Comparison of ENCODE assay signal across 12 cellular contexts in genomic region chr2:234963785-234964615, GRCh38. TPM values are rescaled to one million over a fixed set of nuclear protein-coding genes. Genes with fewer than 3 reads are reported as not detected.
DNase-seq lines count a peak whose midpoint lies in the region; ATAC-seq and TF ChIP-seq lines count a peak whose summit lies in the region.
"Had no signal": no experiment of that assay in that cellular context is flagged by ENCODE, and none has a peak within 500 bp of the region (broad histone marks: within the 10 kb centered on the region; RNA-seq: fewer than 3 reads in every experiment).

No MANE protein-coding gene starts in this region.

- WGBS in mammary epithelial cell (ENCODE audit: low coverage, missing lambda C conversion rate), result 28% methylated on average over 7 of the region's 10 CpGs
- no CpG with 5 or more reads among the region's 10 CpGs for WGBS in neuronal stem cell (ENCODE audit: extremely low coverage in 2 of 2, insufficient read length in 2 of 2, insufficient replicate concordance in 1 of 2), 2 donors

- no peak overlapping the region for H2BK15ac ChIP-seq in neuronal stem cell (ENCODE audit: low read length)

- H3K27me3 Mint-ChIP-seq in nephron (ENCODE audit: low read depth), result peaks cover 7% of the 10 kb centered on the region

- H3K18ac ChIP-seq in neuronal stem cell (ENCODE audit: low read length), result no peak overlapping the region

- peaks cover 5% of the 10 kb centered on the region for H3K36me3 Mint-ChIP-seq in nephron (ENCODE audit: low read depth)

- H4K8ac ChIP-seq in neuronal stem cell (ENCODE audit: low read depth, low read length), result no peak overlapping the region

- ATAC-seq in GM21526 (IDR thresholded peaks at IDR 0.05; ENCODE audit: low FRiP score, unreplicated experiment) (no peak), GM19324 (IDR thresholded peaks at IDR 0.05; ENCODE audit: low FRiP score, unreplicated experiment) (no peak)

- H3K4me1 ChIP-seq in mammary epithelial cell (ENCODE audit: insufficient read depth, low read length), result peaks cover 21% of the 10 kb centered on the region
- peaks cover 12 to 18% of the 10 kb centered on the region in 2 donors for H3K4me1 ChIP-seq in neuronal stem cell (ENCODE audit: control insufficient read depth in 2 of 2, insufficient read depth in 1 of 2, low read depth in 1 of 2, low read length in 2 of 2)

- H3K4me3 Mint-ChIP-seq in nephron, result no peak overlapping the region
- H3K4me3 Mint-ChIP-seq: activated B cell treated with CpG ODN at 0.5 μM for 24 hours had no signal

- no peak for DNase-seq in AG04450 (ENCODE audit: low read depth, low spot score)
- peak; percentile 27 to 85 for DNase-seq in NCI-H446 (lab: John Stamatoyannopoulos, UW)
- peak; percentile 89 for DNase-seq in mammary epithelial cell
- DNase-seq in neuronal stem cell (ENCODE audit: low spot score), result no peak
- no peak for DNase-seq in NCI-H1694 (lab: John Stamatoyannopoulos, UW)
- DNase-seq: activated B cell treated with CpG ODN at 0.5 μM for 24 hours; activated naive CD4-positive, alpha-beta T cell; stimulated activated naive CD4-positive, alpha-beta T cell treated with Interleukin-2 at 50 U/mL for 16 hours had no signal

- peaks cover 11% of the 10 kb centered on the region for H3K79me1 ChIP-seq in neuronal stem cell (ENCODE audit: low read depth, low read length)

- H3K27me3 ChIP-seq in AG04450 (ENCODE audit: control insufficient read depth, insufficient read depth, low read length) (no peaks in the 10 kb centered on the region), mammary epithelial cell (ENCODE audit: insufficient read depth, low read length) (no peaks in the 10 kb centered on the region), neuronal stem cell (ENCODE audit: control insufficient read depth in 3 of 3, insufficient read depth in 3 of 3, low read depth in 1 of 3, low read length in 3 of 3) (no peaks in the 10 kb centered on the region)

- H3K27ac Mint-ChIP-seq in nephron, result peak overlapping the region; percentile 9 to 50 (median 30)
- H3K27ac Mint-ChIP-seq: activated B cell treated with CpG ODN at 0.5 μM for 24 hours had no signal

- no peak overlapping the region for H3K14ac ChIP-seq in neuronal stem cell (ENCODE audit: low read length)

- in situ Hi-C loops in mammary epithelial cell (cut with MboI; ENCODE audit: low sequenced_read_pairs in 2 of 2), result no loop called here

- intact Hi-C loops in mammary epithelial cell (cut with micrococcal nuclease), result no loop called here

- CTCF ChIA-PET in AG04450 (lab: Charles Lee), result no interaction called here
- CTCF ChIA-PET in mammary epithelial cell (lab: Charles Lee; ENCODE audit: low non-redundant PET), result no interaction called here

- H2BK5ac ChIP-seq in neuronal stem cell (ENCODE audit: low read length), result no peak overlapping the region

- H3K4ac ChIP-seq in neuronal stem cell (ENCODE audit: low read length), result no peak overlapping the region

- no peak overlapping the region for H2BK120ac ChIP-seq in neuronal stem cell (ENCODE audit: low read depth, low read length)

- no peaks in the 10 kb centered on the region for H4K20me1 ChIP-seq in mammary epithelial cell (ENCODE audit: insufficient read depth, low read length)

- no peak overlapping the region for H2AFZ ChIP-seq in mammary epithelial cell (ENCODE audit: low read depth, low read length)
- H2AFZ ChIP-seq in neuronal stem cell (ENCODE audit: low read length), result no peak overlapping the region

- no peak overlapping the region for H2BK12ac ChIP-seq in neuronal stem cell (ENCODE audit: low read length)

- H3K9me3 Mint-ChIP-seq in nephron, result no peaks in the 10 kb centered on the region
- H3K9me3 Mint-ChIP-seq: activated B cell treated with CpG ODN at 0.5 μM for 24 hours had no signal

- H3K9ac ChIP-seq in mammary epithelial cell (ENCODE audit: insufficient read depth, low read length) (peak overlapping the region; percentile 2), neuronal stem cell (ENCODE audit: low read depth, low read length, poor library complexity) (no peak overlapping the region)

- peak overlapping the region; percentile 0 for H3K27ac ChIP-seq in AG04450 (ENCODE audit: low read depth, low read length)
- peak overlapping the region; percentile 36 for H3K27ac ChIP-seq in mammary epithelial cell (ENCODE audit: insufficient read depth, low read depth, low read length)
- H3K27ac ChIP-seq in neuronal stem cell (replicated peaks; ENCODE audit: low read length), result no peak overlapping the region

- H3K4me1 Mint-ChIP-seq in nephron, result peaks cover 56% of the 10 kb centered on the region
- H3K4me1 Mint-ChIP-seq: activated B cell treated with CpG ODN at 0.5 μM for 24 hours had no signal

- no TSS peak for BruUV-seq in mammary epithelial cell (replicated peaks; lab: Mats Ljungman, UMichigan)

- H3K79me2 ChIP-seq in mammary epithelial cell (ENCODE audit: insufficient read depth, low read length), result peaks cover 97% of the 10 kb centered on the region

- H4K91ac ChIP-seq in neuronal stem cell (ENCODE audit: low read depth, low read length, poor library complexity), result no peak overlapping the region

- H3K36me3 ChIP-seq in mammary epithelial cell (ENCODE audit: insufficient read depth, low read length), result peaks cover 2% of the 10 kb centered on the region
- H3K36me3 ChIP-seq in neuronal stem cell (replicated peaks in 1 of 2; ENCODE audit: control insufficient read depth in 2 of 2, insufficient read depth in 2 of 2, low read length in 2 of 2), result peaks cover 2 to 49% of the 10 kb centered on the region in 2 donors

- POLR2A ChIA-PET in AG04450 (lab: Yijun Ruan, JAX), result interaction anchor here (1.6 kb wide), 1 partner anchor 9 kb away, joined by 4 read pairs; no protein-coding TSS in a partner anchor

- H3K4me2 ChIP-seq in mammary epithelial cell (ENCODE audit: insufficient read depth, low read depth, low read length) (peak overlapping the region; percentile 47), neuronal stem cell (ENCODE audit: insufficient read depth, low read length, poor library complexity, severe bottlenecking) (no peak overlapping the region)

- TF ChIP-seq CTCF in AG04450 (IDR thresholded peaks at IDR 0.05; ENCODE audit: low read depth, low read length) (no peak), mammary epithelial cell (conservative IDR thresholded peaks at IDR 0.05 in 1 of 2, IDR thresholded peaks at IDR 0.05 in 1 of 2; ENCODE audit: extremely low read depth in 1 of 2, insufficient read depth in 1 of 2, low read depth in 1 of 2, low read length in 2 of 2) (no peak), nephron (IDR thresholded peaks at IDR 0.05; ENCODE audit: unreplicated experiment in 3 of 3) (no peak)

- dilution Hi-C loops in mammary epithelial cell (cut with HindIII; ENCODE audit: low sequenced_read_pairs), result no loop called here

- no peaks in the 10 kb centered on the region for H3K9me3 ChIP-seq in AG04450 (ENCODE audit: control insufficient read depth, insufficient read depth, low read length)
- no peaks in the 10 kb centered on the region for H3K9me3 ChIP-seq in mammary epithelial cell (replicated peaks; ENCODE audit: insufficient read depth, low read length)
- peaks cover 0 to 15% of the 10 kb centered on the region in 2 donors for H3K9me3 ChIP-seq in neuronal stem cell (replicated peaks in 1 of 2; ENCODE audit: control insufficient read depth in 2 of 2, insufficient read depth in 1 of 2, low read depth in 1 of 2, low read length in 2 of 2)

- H3K4me3 ChIP-seq in AG04450 (ENCODE audit: low read depth, low read length), result peak overlapping the region; percentile 11; the same call in 1 of the 2 replicates
- H3K4me3 ChIP-seq in mammary epithelial cell (replicated peaks in 1 of 3; ENCODE audit: insufficient read depth in 1 of 3, low read depth in 2 of 3, low read length in 3 of 3), result no peak overlapping the region
- H3K4me3 ChIP-seq in neuronal stem cell (ENCODE audit: low read length in 2 of 2), result no peak overlapping the region
- H3K4me3 ChIP-seq: lung had no signal

- H3K23ac ChIP-seq in neuronal stem cell (ENCODE audit: low read depth, low read length, poor library complexity), result no peak overlapping the region

- no peak overlapping the region for H2AK5ac ChIP-seq in neuronal stem cell (ENCODE audit: low read depth, low read length)

RNA-seq across cellular contexts. Expression of gene SH3BP4, which starts 12.2 kb away (rescaled TPM):
- polyA plus RNA-seq in AG04450 (2011; rRNA removed), result 224 and 276 TPM in 2 replicates
- 304 and 360 TPM in 2 replicates for polyA minus RNA-seq in AG04450 (2011; rRNA and poly(A)+ RNA removed)
- 10 to 100 TPM; 54.6 to 63.0 TPM for total RNA-seq in mammary epithelial cell
- polyA plus RNA-seq in mammary epithelial cell, result 36.8 TPM
- polyA minus RNA-seq in mammary epithelial cell, result 66.1 TPM
- polyA plus RNA-seq in neuronal stem cell (2013, experiment 1 of 2), result 29.1 TPM
- polyA plus RNA-seq in neuronal stem cell (2013, experiment 2 of 2), result 29.4 TPM

Comparison
In these comparisons a context has a peak if more than half of its experiments do, and no peak if none do; other contexts are left out.
1. DNase-seq: peak in NCI-H446 (2 of 2) and mammary epithelial cell (single experiment); none in AG04450 (single experiment), neuronal stem cell (single experiment) and NCI-H1694 (single experiment).